In genomic region chr1:57188169-57188568, GRCh38 we compare ENCODE assay signal across 23 cellular contexts.
A peak's percentile ranks its signal among the peaks of the same experiment; 100 is the strongest.
DNase-seq lines count a peak whose midpoint lies in the region; ATAC-seq and TF ChIP-seq lines count a peak whose summit lies in the region.
"Had no signal": no experiment of that assay in that cellular context is flagged by ENCODE, and none has a peak within 500 bp of the region (broad histone marks: within the 10 kb centered on the region; RNA-seq: fewer than 3 reads in every experiment).

No MANE protein-coding gene starts in this region.

- no peak overlapping the region for H3K4me3 Mint-ChIP-seq in activated naive CD8-positive, alpha-beta T cell treated with anti-CD3 and anti-CD28 coated beads for 36 hours
- H3K4me3 Mint-ChIP-seq: CD8-positive, alpha-beta T cell had no signal

- no peaks in the 10 kb centered on the region for H3K36me3 Mint-ChIP-seq in activated naive CD8-positive, alpha-beta T cell treated with anti-CD3 and anti-CD28 coated beads for 36 hours
- H3K36me3 Mint-ChIP-seq: CD8-positive, alpha-beta T cell had no signal

- peaks cover 1% of the 10 kb centered on the region for H3K9me3 Mint-ChIP-seq in activated naive CD8-positive, alpha-beta T cell treated with anti-CD3 and anti-CD28 coated beads for 36 hours
- H3K9me3 Mint-ChIP-seq: CD8-positive, alpha-beta T cell had no signal

- peak; percentile 31 for DNase-seq in GM03348 (ENCODE audit: low spot score)
- peak; percentile 21 for DNase-seq in astrocyte of the hippocampus (ENCODE audit: low read depth, low spot score)
- peak; percentile 3 for DNase-seq in fibroblast of the aortic adventitia (ENCODE audit: low read depth)
- no peak for DNase-seq in NCI-H446 treated with DMSO at 0.1 percent for 48 hours (lab: John Stamatoyannopoulos, UW)
- DNase-seq in activated naive CD8-positive, alpha-beta T cell treated with anti-CD3 and anti-CD28 coated beads for 36 hours: no peak
- DNase-seq: AML-193; C1 segment of cervical spinal cord; Calu3; CD8-positive, alpha-beta T cell; DMS153; GDM1; KG1; NCI-H1092 treated with DMSO at 0.1 percent for 48 hours; NCI-H146; NCI-H2029; NCI-H2227 treated with DMSO at 0.1 percent for 48 hours; NCI-H510A treated with DMSO at 0.1 percent for 48 hours; NCI-H748 treated with DMSO at 0.1 percent for 48 hours; PC-9; RPMI8226; SHP77 had no signal

- H3K4me1 Mint-ChIP-seq in activated naive CD8-positive, alpha-beta T cell treated with anti-CD3 and anti-CD28 coated beads for 36 hours: no peaks in the 10 kb centered on the region

- H3K4me3 ChIP-seq in fibroblast of the aortic adventitia (ENCODE audit: low read depth, low read length): no peak overlapping the region
- H3K4me3 ChIP-seq: PC-9 had no signal

- ATAC-seq in GM21515 (IDR thresholded peaks at IDR 0.05; ENCODE audit: unreplicated experiment) (no peak), HG03442 (IDR thresholded peaks at IDR 0.05; ENCODE audit: unreplicated experiment) (no peak)
- ATAC-seq: CD8-positive, alpha-beta T cell had no signal

- H3K27ac Mint-ChIP-seq in activated naive CD8-positive, alpha-beta T cell treated with anti-CD3 and anti-CD28 coated beads for 36 hours: no peak overlapping the region
- H3K27ac Mint-ChIP-seq: CD8-positive, alpha-beta T cell had no signal

- TF ChIP-seq CTCF in fibroblast of the aortic adventitia (IDR thresholded peaks at IDR 0.05; ENCODE audit: insufficient read depth, low read length): no peak

- H3K27me3 Mint-ChIP-seq in activated naive CD8-positive, alpha-beta T cell treated with anti-CD3 and anti-CD28 coated beads for 36 hours: peaks cover 7% of the 10 kb centered on the region

Comparison
In these comparisons a context has a peak if more than half of its experiments do, and no peak if none do; other contexts are left out.
1. DNase-seq: peak in GM03348 (single experiment), astrocyte of the hippocampus (single experiment) and fibroblast of the aortic adventitia (single experiment); none in NCI-H446 treated with DMSO at 0.1 percent for 48 hours (single experiment) and activated naive CD8-positive, alpha-beta T cell treated with anti-CD3 and anti-CD28 coated beads for 36 hours (single experiment).